27 cellular contexts compared by ENCODE assay signal in genomic region chr10:34503704-34504103, GRCh38.
"Had no signal": no experiment of that assay in that cellular context is flagged by ENCODE, and none has a peak within 500 bp of the region (broad histone marks: within the 10 kb centered on the region; RNA-seq: fewer than 3 reads in every experiment).

No MANE protein-coding gene starts in this region.

- H3K4me2 ChIP-seq: hepatocyte had no signal

- H3K4me1 ChIP-seq: left lung, spleen, testis, tibial artery had no signal

- H3K36me3 Mint-ChIP-seq: naive thymus-derived CD8-positive, alpha-beta T cell; stimulated activated memory B cell treated with anti-CD40 and anti-IgM and Interleukin-4, amounts not matched to agents 10 μg/mL and 1 μg/mL and 100 μg/mL, for 72 hours had no signal

- H3K4me1 Mint-ChIP-seq: naive thymus-derived CD8-positive, alpha-beta T cell; stimulated activated memory B cell treated with anti-CD40 and anti-IgM and Interleukin-4, amounts not matched to agents 10 μg/mL and 1 μg/mL and 100 μg/mL, for 72 hours had no signal

- H3K9me3 Mint-ChIP-seq: naive thymus-derived CD8-positive, alpha-beta T cell; nephron progenitor cell; stimulated activated memory B cell treated with anti-CD40 and anti-IgM and Interleukin-4, amounts not matched to agents 10 μg/mL and 1 μg/mL and 100 μg/mL, for 72 hours; type B pancreatic cell had no signal

- H3K27me3 ChIP-seq: foreskin keratinocyte, gastroesophageal sphincter, heart left ventricle, hepatocyte, left lung, ovary, spleen, testis, tibial artery had no signal

- H3K27me3 Mint-ChIP-seq: stimulated activated memory B cell treated with anti-CD40 and anti-IgM and Interleukin-4, amounts not matched to agents 10 μg/mL and 1 μg/mL and 100 μg/mL, for 72 hours; type B pancreatic cell had no signal

- ATAC-seq: gastroesophageal sphincter; naive thymus-derived CD8-positive, alpha-beta T cell; stimulated activated memory B cell treated with anti-CD40 and anti-IgM and Interleukin-4, amounts not matched to agents 10 μg/mL and 1 μg/mL and 100 μg/mL, for 72 hours; stimulated activated naive CD8-positive, alpha-beta T cell treated with anti-CD3 and anti-CD28 coated beads, Interleukin-15, Interleukin-2, amounts not matched to agents 100 U/mL and 50 U/mL, for 24 hours had no signal

- H2AFZ ChIP-seq: hepatocyte had no signal

- H3K9me3 ChIP-seq: gastroesophageal sphincter, heart left ventricle, left lung, ovary, psoas muscle, spleen, testis, tibial artery had no signal

- DNase-seq: cortex of kidney; dorsolateral prefrontal cortex; effector CD4-positive, alpha-beta T cell; foreskin keratinocyte; heart left ventricle; left cardiac atrium; left lung; mesenchymal stem cell; naive thymus-derived CD8-positive, alpha-beta T cell; nephron progenitor cell; occipital lobe; ovary; posterior cingulate gyrus; psoas muscle; right cardiac atrium; spleen; stimulated activated CD4-positive, alpha-beta T cell treated with anti-CD3 and anti-CD28 coated beads, Interleukin-4, amount 100 ng/mL, for 4 hours; stimulated activated naive CD8-positive, alpha-beta T cell treated with anti-CD3 and anti-CD28 coated beads, Interleukin-15, Interleukin-2, amounts not matched to agents 100 U/mL and 50 U/mL, for 24 hours; substantia nigra; testis; tibial artery had no signal

- H3K36me3 ChIP-seq: gastroesophageal sphincter, heart left ventricle, left lung, ovary, spleen, tibial artery had no signal

- H3K4me3 ChIP-seq: dorsolateral prefrontal cortex, gastroesophageal sphincter, heart left ventricle, hepatocyte, left lung, ovary, psoas muscle, skin epidermis, spleen, testis, tibial artery had no signal

- H3K27ac Mint-ChIP-seq: naive thymus-derived CD8-positive, alpha-beta T cell; nephron progenitor cell; stimulated activated memory B cell treated with anti-CD40 and anti-IgM and Interleukin-4, amounts not matched to agents 10 μg/mL and 1 μg/mL and 100 μg/mL, for 72 hours; type B pancreatic cell had no signal

- H3K27ac ChIP-seq: dorsolateral prefrontal cortex, epithelial cell of prostate, foreskin keratinocyte, gastroesophageal sphincter, heart left ventricle, hepatocyte, left lung, ovary, psoas muscle, spleen, testis, tibial artery had no signal

- H3K4me3 Mint-ChIP-seq: naive thymus-derived CD8-positive, alpha-beta T cell; nephron progenitor cell; stimulated activated memory B cell treated with anti-CD40 and anti-IgM and Interleukin-4, amounts not matched to agents 10 μg/mL and 1 μg/mL and 100 μg/mL, for 72 hours; type B pancreatic cell had no signal
